In the genomic region with DNA sequence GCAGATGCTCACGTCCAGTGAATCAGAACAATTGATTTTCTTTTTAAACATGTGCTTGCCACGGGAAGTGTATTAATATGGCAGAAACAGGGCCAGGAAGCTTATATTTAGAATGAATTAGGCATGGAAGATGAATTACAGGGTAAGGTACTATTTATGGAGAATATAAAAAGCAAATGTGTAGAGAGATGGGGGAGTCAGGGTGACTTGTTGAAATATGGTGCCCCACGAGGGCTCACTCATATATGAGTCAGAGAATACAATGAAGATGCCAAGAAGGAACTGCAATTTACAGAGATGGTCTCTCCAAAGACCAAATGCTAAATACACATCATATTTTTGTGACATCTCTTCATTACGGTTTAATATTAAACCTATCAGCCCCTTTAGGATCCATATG, we compare ENCODE assay signal across 1 cellular context.
TF ChIP-seq lines count a peak whose summit lies in the region.

No MANE protein-coding gene starts in this region.

TF ChIP-seq in IMR-90, 13 proteins besides CTCF, POLR2A, EP300 and RAD21:
- no peak for TF ChIP-seq SMC3 (IDR thresholded peaks at IDR 0.05; ENCODE audit: low read depth, low read length)
- TF ChIP-seq, protein P1, sequence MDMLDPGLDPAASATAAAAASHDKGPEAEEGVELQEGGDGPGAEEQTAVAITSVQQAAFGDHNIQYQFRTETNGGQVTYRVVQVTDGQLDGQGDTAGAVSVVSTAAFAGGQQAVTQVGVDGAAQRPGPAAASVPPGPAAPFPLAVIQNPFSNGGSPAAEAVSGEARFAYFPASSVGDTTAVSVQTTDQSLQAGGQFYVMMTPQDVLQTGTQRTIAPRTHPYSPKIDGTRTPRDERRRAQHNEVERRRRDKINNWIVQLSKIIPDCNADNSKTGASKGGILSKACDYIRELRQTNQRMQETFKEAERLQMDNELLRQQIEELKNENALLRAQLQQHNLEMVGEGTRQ (IDR thresholded peaks at IDR 0.05; ENCODE audit: low read depth, low read length) = no peak
- TF ChIP-seq RCOR1 (IDR thresholded peaks at IDR 0.05; ENCODE audit: insufficient replicate concordance, low read length) = no peak
- no peak for TF ChIP-seq BHLHE40 (IDR thresholded peaks at IDR 0.05; ENCODE audit: low read depth, low read length)
- TF ChIP-seq CHD1 (IDR thresholded peaks at IDR 0.05; ENCODE audit: low read depth, low read length) = no peak
- no peak for TF ChIP-seq FOS (IDR thresholded peaks at IDR 0.05; ENCODE audit: low read depth, low read length)
- TF ChIP-seq NFE2L2 (IDR thresholded peaks at IDR 0.05; ENCODE audit: low read depth, low read length) = no peak
- TF ChIP-seq MXI1 (IDR thresholded peaks at IDR 0.05; ENCODE audit: borderline replicate concordance, low read depth, low read length) = no peak
- TF ChIP-seq RFX5 (IDR thresholded peaks at IDR 0.05; ENCODE audit: low read depth, low read length) = no peak
- no peak for TF ChIP-seq MAFK (IDR thresholded peaks at IDR 0.05; ENCODE audit: low read depth, low read length)
- TF ChIP-seq, protein P2, sequence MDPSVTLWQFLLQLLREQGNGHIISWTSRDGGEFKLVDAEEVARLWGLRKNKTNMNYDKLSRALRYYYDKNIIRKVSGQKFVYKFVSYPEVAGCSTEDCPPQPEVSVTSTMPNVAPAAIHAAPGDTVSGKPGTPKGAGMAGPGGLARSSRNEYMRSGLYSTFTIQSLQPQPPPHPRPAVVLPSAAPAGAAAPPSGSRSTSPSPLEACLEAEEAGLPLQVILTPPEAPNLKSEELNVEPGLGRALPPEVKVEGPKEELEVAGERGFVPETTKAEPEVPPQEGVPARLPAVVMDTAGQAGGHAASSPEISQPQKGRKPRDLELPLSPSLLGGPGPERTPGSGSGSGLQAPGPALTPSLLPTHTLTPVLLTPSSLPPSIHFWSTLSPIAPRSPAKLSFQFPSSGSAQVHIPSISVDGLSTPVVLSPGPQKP (IDR thresholded peaks at IDR 0.05; ENCODE audit: borderline replicate concordance, low read depth, low read length) = no peak
- no peak for TF ChIP-seq CEBPB (IDR thresholded peaks at IDR 0.05; ENCODE audit: low read depth, low read length)
TF ChIP-seq in IMR-90: peak in this region for 0.
